ENCODE assay signal across 1 cellular context in the genomic region with DNA sequence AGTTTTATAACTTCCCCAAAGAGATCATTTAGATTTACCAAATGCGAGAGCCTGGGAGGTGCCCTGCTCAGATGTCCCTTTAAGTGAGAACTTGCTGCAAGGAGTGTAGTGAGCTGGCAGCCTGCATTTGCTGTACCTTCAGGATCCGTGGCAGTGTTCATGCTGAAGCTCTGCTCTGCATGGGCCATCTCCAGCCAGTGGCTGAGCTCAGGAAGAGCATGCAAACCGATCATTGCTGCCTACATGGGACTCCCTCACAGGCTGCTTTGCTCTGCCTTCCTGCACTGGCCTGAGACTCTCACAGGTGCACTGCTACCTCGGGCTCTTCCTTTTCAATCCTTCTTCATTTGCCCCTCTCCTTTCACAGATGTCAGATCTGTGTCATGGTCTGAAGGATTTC.
TF ChIP-seq lines count a peak whose summit lies in the region.

No MANE protein-coding gene starts in this region.

TF ChIP-seq in H1, 55 proteins besides CTCF, POLR2A, EP300 and RAD21:
- no peak for TF ChIP-seq SIRT6 (IDR thresholded peaks at IDR 0.05; ENCODE audit: low read length)
